ENCODE assay signal across 17 cellular contexts in genomic region chr2:174399171-174399570, GRCh38. TPM values are rescaled to one million over a fixed set of nuclear protein-coding genes. Genes with fewer than 3 reads are reported as not detected.
DNase-seq lines count a peak whose midpoint lies in the region; ATAC-seq, FAIRE-seq and TF ChIP-seq lines count a peak whose summit lies in the region.
"Had no signal": no experiment of that assay in that cellular context is flagged by ENCODE, and none has a peak within 500 bp of the region (broad histone marks: within the 10 kb centered on the region; RNA-seq: fewer than 3 reads in every experiment).

No MANE protein-coding gene starts in this region.

- in situ Hi-C loops in GM12878 (cut with MboI) = no loop called here

- peaks cover 27% of the 10 kb centered on the region for H3K4me1 ChIP-seq in Karpas-422 (ENCODE audit: low read length)
- H3K4me1 ChIP-seq in GM12878 (ENCODE audit: control insufficient read depth, insufficient read depth, low read length) = no peaks in the 10 kb centered on the region
- H3K4me1 ChIP-seq in trophoblast cell (ENCODE audit: control insufficient read depth in 1 of 2, insufficient read depth in 2 of 2, low read length in 2 of 2) = peaks cover 0 to 5% of the 10 kb centered on the region in 2 experiments

- BruUV-seq in GM12878 (replicated peaks; lab: Mats Ljungman, UMichigan) = no TSS peak

- no peaks in the 10 kb centered on the region for H3K9me2 ChIP-seq in Karpas-422 (replicated peaks; ENCODE audit: insufficient read depth, low read length)

- H3K9me3 ChIP-seq in Karpas-422 (ENCODE audit: low read length) = no peaks in the 10 kb centered on the region
- H3K9me3 ChIP-seq in GM12878 (replicated peaks; ENCODE audit: control insufficient read depth, insufficient read depth, low read length) = no peaks in the 10 kb centered on the region
- no peaks in the 10 kb centered on the region for H3K9me3 ChIP-seq in trophoblast cell (ENCODE audit: insufficient read depth, low read depth, low read length)
- H3K9me3 ChIP-seq: SJSA1 had no signal

- POLR2A ChIA-PET in GM12878 (lab: Charles Lee) = interaction anchor here (0.6 kb wide), 1 partner anchor 16 kb away, joined by 3 read pairs; no protein-coding TSS in a partner anchor

- H3K4me3 ChIP-seq in Karpas-422 (ENCODE audit: low read length) (no peak overlapping the region), GM12878 (no peak overlapping the region), trophoblast cell (ENCODE audit: low read depth, low read length) (no peak overlapping the region)
- H3K4me3 ChIP-seq: BLaER1 treated with 17β-estradiol and CSF1 and Interleukin-3, amounts not matched to agents 10 nM and 100 nM; SJSA1 had no signal

- no peak overlapping the region for H4K8ac ChIP-seq in trophoblast cell (ENCODE audit: low read depth, low read length)

- H3K23ac ChIP-seq in trophoblast cell (ENCODE audit: low read length) = no peak overlapping the region

- SMC1A ChIA-PET in GM12878 (lab: Charles Lee; ENCODE audit: uncharacterized antibody, unreplicated experiment) = interaction anchor here (1.0 kb wide), 2 partner anchors 20 to 64 kb away, joined by 3 read pairs; no protein-coding TSS in a partner anchor

- no peak overlapping the region for H3K14ac ChIP-seq in trophoblast cell (ENCODE audit: low read length)

- H2BK120ac ChIP-seq in trophoblast cell (ENCODE audit: insufficient read depth, low read length, poor library complexity) = no peak overlapping the region

- H3K18ac ChIP-seq in trophoblast cell (ENCODE audit: low read length) = no peak overlapping the region

- H4K20me1 ChIP-seq in Karpas-422 (ENCODE audit: insufficient read depth, low read depth, low read length) = no peaks in the 10 kb centered on the region
- no peaks in the 10 kb centered on the region for H4K20me1 ChIP-seq in GM12878 (ENCODE audit: control insufficient read depth, insufficient read depth)

- DNase-seq in EH (ENCODE audit: low read depth) (peak; percentile 60), Karpas-422 (no peak), GM12878 (ENCODE audit: low read depth, low spot score) (no peak), trophoblast cell (peak; percentile 14 to 72), medulla oblongata (ENCODE audit: extremely low spot score) (no peak), frontal cortex (ENCODE audit: low spot score in 2 of 2) (no peak)
- DNase-seq: DMS153, H9, NCI-H1048, NCI-H2107, NCI-H345, NCI-H69 had no signal

- no peak overlapping the region for H2BK5ac ChIP-seq in trophoblast cell (ENCODE audit: low read depth, low read length, poor library complexity)

- H4K12ac ChIP-seq in trophoblast cell (ENCODE audit: low read depth, low read length) = no peak overlapping the region

- CTCF ChIA-PET in GM12878 (lab: Yijun Ruan, JAX) = interaction anchor here (0.6 to 1.2 kb wide), 2 partner anchors 62 to 294 kb away, joined by 3 read pairs; no protein-coding TSS in a partner anchor

- no peak overlapping the region for H2AK5ac ChIP-seq in trophoblast cell (ENCODE audit: low read length)

- FAIRE-seq in GM12878 (lab: Jason Lieb, UNC) (peak; percentile 41), frontal cortex (lab: Jason Lieb, UNC) (no peak)
- FAIRE-seq: GM12892, HTR-8/SVneo had no signal

- 0 out of 2 replicates have a peak overlapping the region, but pooled peaks have one; percentile 22 for H2AFZ ChIP-seq in Karpas-422 (ENCODE audit: low read length)
- H2AFZ ChIP-seq in GM12878 (ENCODE audit: control insufficient read depth, low read depth, low read length) = no peak overlapping the region
- H2AFZ ChIP-seq in trophoblast cell (ENCODE audit: insufficient read depth, low read length, poor library complexity) = no peak overlapping the region

- H2BK12ac ChIP-seq in trophoblast cell (ENCODE audit: low read length) = no peak overlapping the region

- no peak for TF ChIP-seq CTCF in GM12878 (IDR thresholded peaks at IDR 0.05 in 2 of 3, conservative IDR thresholded peaks at IDR 0.05 in 1 of 3; ENCODE audit: control insufficient read depth in 2 of 3, extremely low read depth in 1 of 3, insufficient read depth in 1 of 3, low read depth in 3 of 3, low read length in 3 of 3)

- TF ChIP-seq POLR2A in GM12878 (IDR thresholded peaks at IDR 0.05; ENCODE audit: low read depth, low read length) = no peak

- no peak for TF ChIP-seq RAD21 in GM12878 (IDR thresholded peaks at IDR 0.05; ENCODE audit: insufficient read depth, low read depth, low read length)

- H3K36me3 ChIP-seq in Karpas-422 (ENCODE audit: insufficient read depth, low read length) (peaks cover 18% of the 10 kb centered on the region), GM12878 (ENCODE audit: control insufficient read depth in 2 of 2, insufficient read depth in 2 of 2, low read length in 1 of 2) (no peaks in the 10 kb centered on the region; a peak in 1 of 4 replicates), trophoblast cell (ENCODE audit: control insufficient read depth in 1 of 2, insufficient read depth in 2 of 2, low read length in 2 of 2) (no peaks in the 10 kb centered on the region)

- H3K4me2 ChIP-seq in Karpas-422 (ENCODE audit: low read depth, low read length, poor library complexity, severe bottlenecking) (peak overlapping the region; percentile 4), GM12878 (ENCODE audit: control insufficient read depth, insufficient read depth) (no peak overlapping the region), trophoblast cell (ENCODE audit: low read length) (no peak overlapping the region)
- H3K4me2 ChIP-seq: BLaER1 treated with 17β-estradiol and CSF1 and Interleukin-3, amounts not matched to agents 10 nM and 100 nM had no signal

- no peaks in the 10 kb centered on the region for H3K27me3 ChIP-seq in Karpas-422 (ENCODE audit: low read length)
- no peaks in the 10 kb centered on the region for H3K27me3 ChIP-seq in GM12878 (replicated peaks in 1 of 2; ENCODE audit: control insufficient read depth in 2 of 2, insufficient read depth in 2 of 2, low read length in 1 of 2)
- no peaks in the 10 kb centered on the region for H3K27me3 ChIP-seq in trophoblast cell (ENCODE audit: insufficient read depth, low read length)
- H3K27me3 ChIP-seq: BLaER1 treated with 17β-estradiol and CSF1 and Interleukin-3, amounts not matched to agents 10 nM and 100 nM; SJSA1 had no signal

- 34% methylated on average over 1 of the region's 1 CpG for whole genome bisulfite sequencing in GM12878 (ENCODE audit: insufficient coverage, insufficient replicate concordance, low lambda C conversion rate, missing lambda C conversion rate)
- no CpG with 5 or more reads among the region's 1 CpG for WGBS in trophoblast cell (ENCODE audit: extremely low coverage, insufficient coverage, insufficient read length)

- peaks cover 2% of the 10 kb centered on the region for H3K79me1 ChIP-seq in trophoblast cell (ENCODE audit: low read length)

- ATAC-seq in GM12878 (no peak), GM21526 (IDR thresholded peaks at IDR 0.05; ENCODE audit: low FRiP score, unreplicated experiment) (no peak)

- H3K27ac ChIP-seq in Karpas-422 (ENCODE audit: low read length) (0 out of 2 replicates have a peak overlapping the region, but pooled peaks have one; percentile 10), GM12878 (ENCODE audit: control insufficient read depth, insufficient read depth) (no peak overlapping the region), trophoblast cell (ENCODE audit: low read depth, low read length) (no peak overlapping the region)
- H3K27ac ChIP-seq: BLaER1 treated with 17β-estradiol and CSF1 and Interleukin-3, amounts not matched to agents 10 nM and 100 nM; SJSA1 had no signal

- no peak overlapping the region for H4K91ac ChIP-seq in trophoblast cell (ENCODE audit: low read depth, low read length)

- H3K79me2 ChIP-seq in Karpas-422 (ENCODE audit: low read length) = peaks cover 33% of the 10 kb centered on the region
- H3K79me2 ChIP-seq in GM12878 (ENCODE audit: control insufficient read depth, insufficient read depth, low read length) = peaks cover 14% of the 10 kb centered on the region
- peaks cover 6% of the 10 kb centered on the region for H3K79me2 ChIP-seq in trophoblast cell (ENCODE audit: control insufficient read depth, insufficient read depth, low read length, poor library complexity)

- RAD21 ChIA-PET in GM12878 (lab: Charles Lee; ENCODE audit: unreplicated experiment) = no interaction called here

- H3K9ac ChIP-seq in Karpas-422 (ENCODE audit: low read length) (no peak overlapping the region), GM12878 (ENCODE audit: control insufficient read depth, insufficient read depth, low read length) (no peak overlapping the region), trophoblast cell (ENCODE audit: low read length) (no peak overlapping the region)
- H3K9ac ChIP-seq: BLaER1 treated with 17β-estradiol and CSF1 and Interleukin-3, amounts not matched to agents 10 nM and 100 nM had no signal

- intact Hi-C loops in GM12878 (cut with micrococcal nuclease; ENCODE audit: unreplicated experiment) = no loop called here

- no peak overlapping the region for H3K4ac ChIP-seq in trophoblast cell (ENCODE audit: low read depth, low read length)

- no peak for TF ChIP-seq EP300 in GM12878 (IDR thresholded peaks at IDR 0.05; ENCODE audit: borderline replicate concordance in 1 of 2, control insufficient read depth in 1 of 2, low read depth in 2 of 2, low read length in 2 of 2)

TF ChIP-seq in GM12878, 131 proteins besides CTCF, POLR2A, EP300 and RAD21 (continues in another document):
- TF ChIP-seq BCL11A (IDR thresholded peaks at IDR 0.05; ENCODE audit: low read depth, low read length) = no peak

RNA-seq across cellular contexts. Expression of gene SCRN3, which starts 3.6 kb away (rescaled TPM):
- 29.0 and 47.4 TPM in 2 replicates for total RNA-seq in Karpas-422 (2014; rRNA removed; shearing (Covaris generic); ENCODE audit: low replicate concordance)
- 33.4 and 44.2 TPM in 2 replicates for total RNA-seq in GM12878 (2013; cell fraction: nucleolus; rRNA removed)
- 10.2 and 14.7 TPM in 2 replicates for total RNA-seq in GM12878 (2014; rRNA removed)
- 14.6 and 15.7 TPM in 2 replicates for total RNA-seq in GM12878 (2014; rRNA removed; fragmentation: Illumina TruSeq; extraction: Trizol)
- total RNA-seq in GM12878 (2021) = 11.8 and 12.4 TPM in 2 replicates
- 8.2 TPM for polyA plus RNA-seq in GM12878 (2011; ENCODE audit: low read depth)
- polyA plus RNA-seq in GM12878 (2011; rRNA removed) = 13.6 and 22.8 TPM in 2 replicates
- 4.3 and 4.4 TPM in 2 replicates for polyA plus RNA-seq in GM12878 (2011; cell fraction: cytosol; rRNA removed)
- 8.9 and 10.3 TPM in 2 replicates for polyA plus RNA-seq in GM12878 (2011; cell fraction: nucleus; rRNA removed)
- polyA plus RNA-seq in GM12878 (2012) = 9.4 and 9.7 TPM in 2 replicates
- polyA plus RNA-seq in GM12878 (2014; fragmentation: Illumina TruSeq; extraction: Trizol) = 11.4 and 15.5 TPM in 2 replicates
- polyA plus RNA-seq in GM12878 (2014; fragmentation: Nextera tagmentation; extraction: Ambion mirVana) = 1 to 10 TPM; 5.7 to 8.1 TPM
- polyA plus RNA-seq in GM12878 (2014; rRNA removed) = 14.4 and 14.8 TPM in 2 replicates
- 10 to 100 TPM; 14.7 to 16.0 TPM for polyA plus RNA-seq in GM12878 (2016; fragmentation: Nextera tagmentation; extraction: Ambion mirVana)
- polyA minus RNA-seq in GM12878 (2011; rRNA and poly(A)+ RNA removed) = 6.3 TPM in 2 replicates
- 3.2 and 5.5 TPM in 2 replicates for polyA minus RNA-seq in GM12878 (2011; cell fraction: cytosol; rRNA and poly(A)+ RNA removed)
- 11.2 and 19.0 TPM in 2 replicates for polyA minus RNA-seq in GM12878 (2011; cell fraction: nucleus; rRNA and poly(A)+ RNA removed)
- 13.8 and 15.2 TPM in 2 replicates for polyA plus RNA-seq in trophoblast cell (2013)
- 42.4 TPM for total RNA-seq in frontal cortex

Comparison
In these comparisons a context has a peak if more than half of its experiments do, and no peak if none do; other contexts are left out.
1. DNase-seq: peak in EH (single experiment) and trophoblast cell (2 of 2); none in Karpas-422 (single experiment), GM12878 (single experiment), medulla oblongata (single experiment) and frontal cortex (0 of 2).